19 cellular contexts compared by ENCODE assay signal in genomic region chr12:48033451-48033850, GRCh38. TPM values are rescaled to one million over a fixed set of nuclear protein-coding genes. Genes with fewer than 3 reads are reported as not detected.
A peak's percentile ranks its signal among the peaks of the same experiment; 100 is the strongest.
DNase-seq lines count a peak whose midpoint lies in the region; ATAC-seq lines count a peak whose summit lies in the region.
"Had no signal": no experiment of that assay in that cellular context is flagged by ENCODE, and none has a peak within 500 bp of the region (broad histone marks: within the 10 kb centered on the region; RNA-seq: fewer than 3 reads in every experiment).

No MANE protein-coding gene starts in this region.

- DNase-seq in SK-MEL-5 (ENCODE audit: low read depth, low spot score) (peak; percentile 64), islet precursor cell (peak; percentile 58), neuronal stem cell (ENCODE audit: low spot score) (no peak), cortex of kidney (lab: John Stamatoyannopoulos, UW) (no peak)
- DNase-seq: C1 segment of cervical spinal cord; Calu3; CD4-positive, alpha-beta memory T cell; COR-L47; DMS53; DMS79 treated with DMSO at 0.1 percent for 48 hours; GF-D8; H9 had no signal

- no peak overlapping the region for H3K14ac ChIP-seq in neuronal stem cell (ENCODE audit: low read length)

- H3K36me3 Mint-ChIP-seq in activated T-helper 17 cell treated with anti-CD3 and anti-CD28 coated beads, Interleukin-2, amount 50 U/mL, for 72 hours (ENCODE audit: low read depth), result no peaks in the 10 kb centered on the region
- H3K36me3 Mint-ChIP-seq: CD4-positive, alpha-beta memory T cell had no signal

- H3K4me1 ChIP-seq in neuronal stem cell (ENCODE audit: control insufficient read depth in 2 of 2, insufficient read depth in 1 of 2, low read depth in 1 of 2, low read length in 2 of 2), result peaks cover 24 to 32% of the 10 kb centered on the region in 2 donors

- H3K4me2 ChIP-seq in neuronal stem cell (ENCODE audit: insufficient read depth, low read length, poor library complexity, severe bottlenecking), result no peak overlapping the region
- H3K4me2 ChIP-seq: GM23338 had no signal

- no peak overlapping the region for H3K27ac Mint-ChIP-seq in activated T-helper 17 cell treated with anti-CD3 and anti-CD28 coated beads, Interleukin-2, amount 50 U/mL, for 72 hours
- H3K27ac Mint-ChIP-seq: CD4-positive, alpha-beta memory T cell; GM23338; H9 had no signal

- H2BK12ac ChIP-seq in neuronal stem cell (ENCODE audit: low read length), result no peak overlapping the region

- no peaks in the 10 kb centered on the region for H3K9me3 ChIP-seq in neuronal stem cell (replicated peaks in 1 of 2; ENCODE audit: control insufficient read depth in 2 of 2, insufficient read depth in 1 of 2, low read depth in 1 of 2, low read length in 2 of 2)

- no peak overlapping the region for H2AFZ ChIP-seq in neuronal stem cell (ENCODE audit: low read length)
- H2AFZ ChIP-seq: GM23338 had no signal

- no peaks in the 10 kb centered on the region for H3K27me3 Mint-ChIP-seq in activated T-helper 17 cell treated with anti-CD3 and anti-CD28 coated beads, Interleukin-2, amount 50 U/mL, for 72 hours
- H3K27me3 Mint-ChIP-seq: CD4-positive, alpha-beta memory T cell had no signal

- ATAC-seq in HG02759 (IDR thresholded peaks at IDR 0.05; ENCODE audit: unreplicated experiment), result no peak
- no peak for ATAC-seq in activated T-helper 17 cell treated with anti-CD3 and anti-CD28 coated beads, Interleukin-2, amount 50 U/mL, for 72 hours (replicated peaks)
- ATAC-seq: GM23338, HCT116 had no signal

- no peak overlapping the region for H2AK5ac ChIP-seq in neuronal stem cell (ENCODE audit: low read depth, low read length)

- no peak overlapping the region for H4K8ac ChIP-seq in neuronal stem cell (ENCODE audit: low read depth, low read length)

- no peaks in the 10 kb centered on the region for H3K79me1 ChIP-seq in neuronal stem cell (ENCODE audit: low read depth, low read length)

- no peak overlapping the region for H3K4ac ChIP-seq in neuronal stem cell (ENCODE audit: low read length)

- no peaks in the 10 kb centered on the region for H3K36me3 ChIP-seq in neuronal stem cell (replicated peaks in 1 of 2; ENCODE audit: control insufficient read depth in 2 of 2, insufficient read depth in 2 of 2, low read length in 2 of 2)

- no peak overlapping the region for H2BK5ac ChIP-seq in neuronal stem cell (ENCODE audit: low read length)

- no peak overlapping the region for H4K91ac ChIP-seq in neuronal stem cell (ENCODE audit: low read depth, low read length, poor library complexity)

- no peaks in the 10 kb centered on the region for H3K27me3 ChIP-seq in neuronal stem cell (ENCODE audit: control insufficient read depth in 3 of 3, insufficient read depth in 3 of 3, low read depth in 1 of 3, low read length in 3 of 3)

- no peak overlapping the region for H3K4me3 ChIP-seq in neuronal stem cell (ENCODE audit: low read length in 2 of 2)
- H3K4me3 ChIP-seq: GM23338 had no signal

- no peaks in the 10 kb centered on the region for H3K4me1 Mint-ChIP-seq in activated T-helper 17 cell treated with anti-CD3 and anti-CD28 coated beads, Interleukin-2, amount 50 U/mL, for 72 hours

- no CpG with 5 or more reads among the region's 1 CpG for WGBS in neuronal stem cell (ENCODE audit: extremely low coverage in 2 of 2, insufficient read length in 2 of 2, insufficient replicate concordance in 1 of 2), 2 donors

- no peaks in the 10 kb centered on the region for H3K9me3 Mint-ChIP-seq in activated T-helper 17 cell treated with anti-CD3 and anti-CD28 coated beads, Interleukin-2, amount 50 U/mL, for 72 hours
- H3K9me3 Mint-ChIP-seq: CD4-positive, alpha-beta memory T cell; GM23338; H9 had no signal

- H3K4me3 Mint-ChIP-seq in activated T-helper 17 cell treated with anti-CD3 and anti-CD28 coated beads, Interleukin-2, amount 50 U/mL, for 72 hours, result no peak overlapping the region
- H3K4me3 Mint-ChIP-seq: CD4-positive, alpha-beta memory T cell; GM23338; H9 had no signal

- H3K9ac ChIP-seq in neuronal stem cell (ENCODE audit: low read depth, low read length, poor library complexity), result no peak overlapping the region

- no peak overlapping the region for H2BK120ac ChIP-seq in neuronal stem cell (ENCODE audit: low read depth, low read length)

- H3K18ac ChIP-seq in neuronal stem cell (ENCODE audit: low read length), result peak overlapping the region; percentile 11

- in situ Hi-C loops in SK-MEL-5 (cut with HindIII; ENCODE audit: low pct_unique_long_range_greater_than_20kb, low sequenced_read_pairs), result no loop called here

- H2BK15ac ChIP-seq in neuronal stem cell (ENCODE audit: low read length), result peak overlapping the region; percentile 60

- no peak overlapping the region for H3K23ac ChIP-seq in neuronal stem cell (ENCODE audit: low read depth, low read length, poor library complexity)

- H3K27ac ChIP-seq in neuronal stem cell (replicated peaks; ENCODE audit: low read length), result no peak overlapping the region

RNA-seq across cellular contexts. Expression of gene COL2A1, which starts 29.2 kb away (rescaled TPM):
- 0.03 TPM in 1 of 2 replicates, not detected in the other for total RNA-seq in SK-MEL-5 (2014; rRNA removed; shearing (Covaris generic))
- not detected in 2 replicates for polyA plus RNA-seq in SK-MEL-5 (2015; cell fraction: cytosol; rRNA removed)
- polyA plus RNA-seq in SK-MEL-5 (2015; cell fraction: nucleus; rRNA removed), result 0.10 TPM in 1 of 2 replicates, not detected in the other
- polyA plus RNA-seq in neuronal stem cell (2013, experiment 1 of 2), result 481 TPM
- 461 TPM for polyA plus RNA-seq in neuronal stem cell (2013, experiment 2 of 2)
- total RNA-seq in activated T-helper 17 cell treated with anti-CD3 and anti-CD28 coated beads, Interleukin-2, amount 50 U/mL, for 72 hours, result not detected
- total RNA-seq: A172; CD4-positive, alpha-beta memory T cell; H4 had no signal
- polyA plus RNA-seq: BJ; CD4-positive, alpha-beta memory T cell had no signal

Comparison
In these comparisons a context has a peak if more than half of its experiments do, and no peak if none do; other contexts are left out.
1. DNase-seq: peak in SK-MEL-5 (single experiment) and islet precursor cell (single experiment); none in neuronal stem cell (single experiment) and cortex of kidney (single experiment).